In the genomic region with DNA sequence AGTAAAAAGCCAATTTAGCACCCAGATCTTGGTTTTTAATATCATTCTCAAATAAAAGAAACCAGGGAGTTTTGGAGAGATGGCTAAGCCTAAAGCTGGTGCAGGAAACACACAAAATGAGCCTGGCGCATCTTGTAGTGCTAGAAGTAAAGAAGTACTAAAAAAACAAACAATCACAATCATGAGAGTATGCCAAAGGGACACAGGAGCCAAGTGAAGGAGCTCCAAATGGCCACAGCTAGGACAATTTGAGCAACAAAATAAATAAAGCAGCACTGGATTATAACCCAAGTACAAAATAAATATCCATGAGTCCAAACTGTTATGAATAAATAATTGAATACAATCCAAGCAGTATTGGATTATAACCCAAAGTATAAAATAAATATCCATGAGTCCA, we compare ENCODE assay signal across 8 cellular contexts.
"Had no signal": no experiment of that assay in that cellular context is flagged by ENCODE, and none has a peak within 500 bp of the region (broad histone marks: within the 10 kb centered on the region; RNA-seq: fewer than 3 reads in every experiment).

No MANE protein-coding gene starts in this region.

- H3K4me3 ChIP-seq: GM23338, K562 had no signal

- DNase-seq: H9, HCEC 1CT, IMR-90 had no signal

- ATAC-seq: GM23338, K562 had no signal

- H3K4me2 ChIP-seq: GM23338 had no signal

- FAIRE-seq: H1, H54, HTR-8/SVneo, K562 had no signal
